In the genomic region with DNA sequence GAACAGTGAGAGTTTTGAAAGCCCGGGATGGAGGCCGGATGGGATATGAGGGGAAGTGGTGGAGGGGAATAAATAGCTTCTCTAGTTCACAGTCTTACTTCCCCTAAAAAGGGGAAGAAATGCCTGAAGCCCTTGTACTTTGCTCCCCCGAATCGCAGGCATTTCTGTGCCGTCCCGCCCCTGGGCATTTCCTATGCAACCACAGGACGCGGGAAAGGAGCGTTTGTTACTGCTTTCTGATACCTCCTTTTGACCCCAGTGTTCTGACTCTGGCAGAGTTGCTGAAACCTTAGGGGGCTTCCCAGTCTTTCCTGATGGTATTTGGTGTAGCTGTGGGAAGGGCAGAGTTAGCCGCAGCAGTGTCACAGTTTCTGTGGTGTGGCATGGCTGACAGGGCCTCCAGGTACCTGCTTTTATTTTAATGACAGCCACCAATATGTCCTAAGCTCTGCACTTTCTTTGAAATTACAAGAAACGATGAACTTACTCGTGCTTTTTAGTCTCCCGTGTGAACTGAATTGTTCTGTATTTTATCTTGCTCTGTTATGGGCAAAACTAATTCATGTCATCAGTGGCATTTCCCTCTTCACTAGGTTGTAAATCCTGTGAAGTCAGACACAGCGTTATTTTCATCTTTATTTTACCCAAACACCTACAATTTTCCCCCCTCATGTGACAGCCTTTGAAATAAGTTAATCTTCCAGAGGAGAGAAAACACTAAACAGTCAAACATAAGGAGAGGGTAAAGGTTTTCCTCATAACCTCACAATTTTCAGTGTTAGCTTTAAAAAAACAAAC, we compare ENCODE assay signal across 9 cellular contexts. TPM values are rescaled to one million over a fixed set of nuclear protein-coding genes. Genes with fewer than 3 reads are reported as not detected.
DNase-seq lines count a peak whose midpoint lies in the region; ATAC-seq and TF ChIP-seq lines count a peak whose summit lies in the region.
"Had no signal": no experiment of that assay in that cellular context is flagged by ENCODE, and none has a peak within 500 bp of the region (broad histone marks: within the 10 kb centered on the region; RNA-seq: fewer than 3 reads in every experiment).

No MANE protein-coding gene starts in this region.

- H3K36me3 ChIP-seq in Caco-2 (ENCODE audit: control insufficient read depth, insufficient read depth, low read length) (no peaks in the 10 kb centered on the region), mesodermal cell (ENCODE audit: control insufficient read depth, insufficient read depth, low read length) (no peaks in the 10 kb centered on the region)
- no peaks in the 10 kb centered on the region for H3K36me3 ChIP-seq in CD8-positive, alpha-beta T cell (ENCODE audit: insufficient read depth, low read length)
- H3K36me3 ChIP-seq: thoracic aorta had no signal

- no peaks in the 10 kb centered on the region for H3K27me3 ChIP-seq in Caco-2 (replicated peaks; ENCODE audit: control insufficient read depth, insufficient read depth, low read length)
- no peaks in the 10 kb centered on the region for H3K27me3 ChIP-seq in CD8-positive, alpha-beta T cell (ENCODE audit: insufficient read depth, low read length)

- H3K4me1 Mint-ChIP-seq in Caco-2 (ENCODE audit: low read depth, unreplicated experiment) = peaks cover 67% of the 10 kb centered on the region
- peaks cover 76% of the 10 kb centered on the region for H3K4me1 Mint-ChIP-seq in activated T-helper 1 cell treated with anti-CD3 and anti-CD28 coated beads, Interleukin-12 subunit alpha, Interleukin-12 subunit beta, Interleukin-2, Interleukin-4 antibody, amounts not matched to agents 30 ng/mL and 10 ng/mL and 1 ng/mL, durations not matched to agents 14 hours and 24 hours and 36 hours (ENCODE audit: low read depth)
- H3K4me1 Mint-ChIP-seq in CD8-positive, alpha-beta T cell (ENCODE audit: low read depth) = peaks cover 68% of the 10 kb centered on the region

- H3K4me3 ChIP-seq in Caco-2 (ENCODE audit: low read depth, low read length) = peak overlapping the region; percentile 21
- H3K4me3 ChIP-seq in mesodermal cell (ENCODE audit: extremely low read depth, insufficient read depth, low read length, poor library complexity, severe bottlenecking) = no peak overlapping the region
- H3K4me3 ChIP-seq in CD8-positive, alpha-beta T cell (ENCODE audit: low read depth, low read length) = no peak overlapping the region

- H3K9me3 ChIP-seq in Caco-2 = no peaks in the 10 kb centered on the region
- H3K9me3 ChIP-seq in mesodermal cell (ENCODE audit: control insufficient read depth, low read length) = no peaks in the 10 kb centered on the region
- H3K9me3 ChIP-seq in CD8-positive, alpha-beta T cell (ENCODE audit: low read length) = no peaks in the 10 kb centered on the region
- H3K9me3 ChIP-seq: thoracic aorta had no signal

- CTCF ChIA-PET in Caco-2 (lab: Charles Lee) = interaction anchor here (0.5 to 3.8 kb wide), 29 partner anchors 8 to 284 kb away, joined by 3 to 51 read pairs (median 4); partner anchors contain the start of genes CRISPLD2 and ZDHHC7
- CTCF ChIA-PET in CD8-positive, alpha-beta T cell (lab: Charles Lee) = interaction anchor here (0.6 to 20.7 kb wide), 47 partner anchors 10 to 446 kb away, joined by 3 to 327 read pairs (median 6); partner anchors contain the start of genes KLHL36 and MEAK7

- WGBS in mesodermal cell (ENCODE audit: insufficient coverage in 2 of 2), 2 experiments = 51 to 61% methylated on average over 6 to 9 of the region's 14 CpGs

- TSS peak; percentile 31 for BruUV-seq in Caco-2 (replicated peaks; lab: Mats Ljungman, UMichigan)

- peaks cover 28% of the 10 kb centered on the region for H3K36me3 Mint-ChIP-seq in Caco-2 (ENCODE audit: insufficient read depth, unreplicated experiment)
- peaks cover 7% of the 10 kb centered on the region for H3K36me3 Mint-ChIP-seq in activated T-helper 1 cell treated with anti-CD3 and anti-CD28 coated beads, Interleukin-12 subunit alpha, Interleukin-12 subunit beta, Interleukin-2, Interleukin-4 antibody, amounts not matched to agents 30 ng/mL and 10 ng/mL and 1 ng/mL, durations not matched to agents 14 hours and 24 hours and 36 hours (ENCODE audit: low read depth)
- H3K36me3 Mint-ChIP-seq in CD8-positive, alpha-beta T cell = peaks cover 4% of the 10 kb centered on the region

- H3K4me3 Mint-ChIP-seq in Caco-2 (ENCODE audit: unreplicated experiment) = peak overlapping the region; percentile 68
- H3K4me3 Mint-ChIP-seq in activated T-helper 1 cell treated with anti-CD3 and anti-CD28 coated beads, Interleukin-12 subunit alpha, Interleukin-12 subunit beta, Interleukin-2, Interleukin-4 antibody, amounts not matched to agents 30 ng/mL and 10 ng/mL and 1 ng/mL, durations not matched to agents 14 hours and 24 hours and 36 hours = no peak overlapping the region
- no peak overlapping the region for H3K4me3 Mint-ChIP-seq in CD8-positive, alpha-beta T cell

- H3K27ac Mint-ChIP-seq in Caco-2 (ENCODE audit: unreplicated experiment) = peak overlapping the region; percentile 61
- H3K27ac Mint-ChIP-seq in activated T-helper 1 cell treated with anti-CD3 and anti-CD28 coated beads, Interleukin-12 subunit alpha, Interleukin-12 subunit beta, Interleukin-2, Interleukin-4 antibody, amounts not matched to agents 30 ng/mL and 10 ng/mL and 1 ng/mL, durations not matched to agents 14 hours and 24 hours and 36 hours = no peak overlapping the region
- no peak overlapping the region for H3K27ac Mint-ChIP-seq in CD8-positive, alpha-beta T cell

- no peak for TF ChIP-seq CTCF in Caco-2 (IDR thresholded peaks at IDR 0.05; ENCODE audit: insufficient read depth in 1 of 2, low read depth in 1 of 2, low read length in 1 of 2, severe bottlenecking in 1 of 2, unreplicated experiment in 1 of 2)
- no peak for TF ChIP-seq CTCF in CD8-positive, alpha-beta T cell (IDR thresholded peaks at IDR 0.05)

- H3K27me3 Mint-ChIP-seq in Caco-2 (ENCODE audit: insufficient read depth, unreplicated experiment) = no peaks in the 10 kb centered on the region
- H3K27me3 Mint-ChIP-seq in activated T-helper 1 cell treated with anti-CD3 and anti-CD28 coated beads, Interleukin-12 subunit alpha, Interleukin-12 subunit beta, Interleukin-2, Interleukin-4 antibody, amounts not matched to agents 30 ng/mL and 10 ng/mL and 1 ng/mL, durations not matched to agents 14 hours and 24 hours and 36 hours (ENCODE audit: insufficient read depth) = no peaks in the 10 kb centered on the region
- H3K27me3 Mint-ChIP-seq in CD8-positive, alpha-beta T cell (ENCODE audit: low read depth) = no peaks in the 10 kb centered on the region

- peak overlapping the region; percentile 19 for H3K27ac ChIP-seq in mesodermal cell (ENCODE audit: low read depth, low read length, severe bottlenecking)
- no peak overlapping the region for H3K27ac ChIP-seq in CD8-positive, alpha-beta T cell (ENCODE audit: low read depth, low read length)

- intact Hi-C loops in Caco-2 (cut with micrococcal nuclease; ENCODE audit: unreplicated experiment) = loop anchor here (1.0 kb wide), 5 partner anchors 11 to 216 kb away; no protein-coding TSS in a partner anchor
- intact Hi-C loops in activated T-helper 1 cell treated with anti-CD3 and anti-CD28 coated beads, Interleukin-12 subunit alpha, Interleukin-12 subunit beta, Interleukin-2, Interleukin-4 antibody, amounts not matched to agents 30 ng/mL and 10 ng/mL and 1 ng/mL, durations not matched to agents 14 hours and 24 hours and 36 hours (cut with micrococcal nuclease) = loop anchor here (1.0 kb wide), 5 partner anchors 11 to 216 kb away; no protein-coding TSS in a partner anchor
- intact Hi-C loops in CD8-positive, alpha-beta T cell (cut with DNase I, micrococcal nuclease) = loop anchor here (1.0 to 2.0 kb wide), 6 partner anchors 11 to 216 kb away; no protein-coding TSS in a partner anchor

- ATAC-seq in HG02759 (IDR thresholded peaks at IDR 0.05; ENCODE audit: unreplicated experiment) (peak; percentile 47), GM18519 (IDR thresholded peaks at IDR 0.05; ENCODE audit: low FRiP score, unreplicated experiment) (no peak)
- ATAC-seq in CD8-positive, alpha-beta T cell = no peak

- H3K9me3 Mint-ChIP-seq in Caco-2 (ENCODE audit: unreplicated experiment) = no peaks in the 10 kb centered on the region
- H3K9me3 Mint-ChIP-seq in activated T-helper 1 cell treated with anti-CD3 and anti-CD28 coated beads, Interleukin-12 subunit alpha, Interleukin-12 subunit beta, Interleukin-2, Interleukin-4 antibody, amounts not matched to agents 30 ng/mL and 10 ng/mL and 1 ng/mL, durations not matched to agents 14 hours and 24 hours and 36 hours = no peaks in the 10 kb centered on the region
- no peaks in the 10 kb centered on the region for H3K9me3 Mint-ChIP-seq in CD8-positive, alpha-beta T cell

- H3K4me1 ChIP-seq in Caco-2 (peaks cover 62% of the 10 kb centered on the region), mesodermal cell (ENCODE audit: control insufficient read depth, insufficient read depth, low read length, poor library complexity, severe bottlenecking) (peaks cover 44% of the 10 kb centered on the region)
- peaks cover 34% of the 10 kb centered on the region for H3K4me1 ChIP-seq in CD8-positive, alpha-beta T cell (ENCODE audit: insufficient read depth, low read length)

- POLR2A ChIA-PET in Caco-2 (lab: Charles Lee) = interaction anchor here (0.6 to 1.5 kb wide), 3 partner anchors 75 to 285 kb away, joined by 3 to 5 read pairs (median 4); partner anchors contain the start of gene KLHL36
- POLR2A ChIA-PET in CD8-positive, alpha-beta T cell (lab: Charles Lee) = no interaction called here

- DNase-seq in Caco-2 (peak; percentile 72 to 80), UCSD-AML1 (lab: John Stamatoyannopoulos, UW; ENCODE audit: unreplicated experiment) (peak; percentile 81), kidney tubule cell (ENCODE audit: low spot score) (no peak)
- DNase-seq in activated T-helper 1 cell treated with anti-CD3 and anti-CD28 coated beads, Interleukin-12 subunit alpha, Interleukin-12 subunit beta, Interleukin-2, Interleukin-4 antibody, amounts not matched to agents 30 ng/mL and 10 ng/mL and 1 ng/mL, durations not matched to agents 14 hours and 24 hours and 36 hours (ENCODE audit: low spot score) = no peak
- DNase-seq in CD8-positive, alpha-beta T cell = no peak

RNA-seq across cellular contexts. Expression of gene USP10, which starts 27.1 kb away (rescaled TPM):
- 144 and 147 TPM in 2 replicates for total RNA-seq in Caco-2 (2022)
- polyA plus RNA-seq in mesodermal cell (2013, experiment 1 of 2) = 68.9 TPM
- polyA plus RNA-seq in mesodermal cell (2013, experiment 2 of 2) = 72.2 TPM
- 153 and 159 TPM in 2 replicates for total RNA-seq in activated T-helper 1 cell treated with anti-CD3 and anti-CD28 coated beads, Interleukin-12 subunit alpha, Interleukin-12 subunit beta, Interleukin-2, Interleukin-4 antibody, amounts not matched to agents 30 ng/mL and 10 ng/mL and 1 ng/mL, durations not matched to agents 14 hours and 24 hours and 36 hours
- total RNA-seq in CD8-positive, alpha-beta T cell = 100 to 1,000 TPM; 104 to 107 TPM

Comparison
In these comparisons a context has a peak if more than half of its experiments do, and no peak if none do; other contexts are left out.
1. DNase-seq: peak in Caco-2 (2 of 2) and UCSD-AML1 (single experiment); none in kidney tubule cell (single experiment), activated T-helper 1 cell treated with anti-CD3 and anti-CD28 coated beads, Interleukin-12 subunit alpha, Interleukin-12 subunit beta, Interleukin-2, Interleukin-4 antibody, amounts not matched to agents 30 ng/mL and 10 ng/mL and 1 ng/mL, durations not matched to agents 14 hours and 24 hours and 36 hours (single experiment) and CD8-positive, alpha-beta T cell (0 of 7).